1 cellular context compared by ENCODE assay signal in genomic region chr10:26222563-26222962, GRCh38.
TF ChIP-seq lines count a peak whose summit lies in the region.

No MANE protein-coding gene starts in this region.

TF ChIP-seq in K562, 482 proteins besides CTCF, POLR2A, EP300 and RAD21 (continued from another document and continues in another):
- TF ChIP-seq RBBP5 (IDR thresholded peaks at IDR 0.05; ENCODE audit: borderline replicate concordance, insufficient read depth, low read length, poor library complexity, severe bottlenecking) (no peak), PATZ1 (CRISPR knock-in tag; IDR thresholded peaks at IDR 0.05; ENCODE audit: borderline replicate concordance) (no peak), ZNF740 (CRISPR knock-in tag; IDR thresholded peaks at IDR 0.05) (no peak), ZNF740 (tag; IDR thresholded peaks at IDR 0.05) (no peak), HDAC6 (IDR thresholded peaks at IDR 0.05; ENCODE audit: low read depth, low read length) (no peak), MYNN (IDR thresholded peaks at IDR 0.05) (no peak), MYNN (CRISPR knock-in tag; IDR thresholded peaks at IDR 0.05) (no peak), HMGXB4 (CRISPR knock-in tag; IDR thresholded peaks at IDR 0.05) (no peak), RBM25 (IDR thresholded peaks at IDR 0.05; ENCODE audit: low read depth, low read length, severe bottlenecking) (no peak), XRCC4 (IDR thresholded peaks at IDR 0.05; ENCODE audit: extremely low read depth, insufficient read depth, insufficient read length) (no peak), ILK (tag; IDR thresholded peaks at IDR 0.05; ENCODE audit: borderline replicate concordance, low read depth) (no peak), PHTF2 (CRISPR knock-in tag; IDR thresholded peaks at IDR 0.05) (no peak), KLF1 (tag; IDR thresholded peaks at IDR 0.05) (no peak), NONO (IDR thresholded peaks at IDR 0.05; ENCODE audit: low read depth in 2 of 2, low read length in 1 of 2) (0 out of 4 replicates have a peak, but pooled peaks of 1 of the 2 experiments have one; percentile 19), ZNF583 (CRISPR knock-in tag; IDR thresholded peaks at IDR 0.05) (no peak), ZNF785 (CRISPR knock-in tag; IDR thresholded peaks at IDR 0.05) (no peak), ETS2 (tag; IDR thresholded peaks at IDR 0.05; ENCODE audit: borderline replicate concordance, poor library complexity, severe bottlenecking) (no peak), RUNX1 (IDR thresholded peaks at IDR 0.05; ENCODE audit: low read depth) (no peak), FOXM1 (IDR thresholded peaks at IDR 0.05; ENCODE audit: low read depth) (peak; percentile 88), FOXM1 (CRISPR knock-in tag; IDR thresholded peaks at IDR 0.05; ENCODE audit: low read depth) (no peak), CHAMP1 (IDR thresholded peaks at IDR 0.05) (0 out of 2 replicates have a peak, but pooled peaks have one; percentile 49), CREBBP (IDR thresholded peaks at IDR 0.05; ENCODE audit: low read depth, low read length) (no peak), POLR3A (IDR thresholded peaks at IDR 0.05; ENCODE audit: borderline replicate concordance, extremely low read depth, insufficient read depth, insufficient read length) (no peak), TCF7 (IDR thresholded peaks at IDR 0.05; ENCODE audit: borderline replicate concordance) (no peak), HCFC1 (IDR thresholded peaks at IDR 0.05; ENCODE audit: low read depth, low read length) (no peak), SLC30A9 (CRISPR knock-in tag; IDR thresholded peaks at IDR 0.05) (no peak), EP400 (IDR thresholded peaks at IDR 0.05) (no peak), GTF2B (IDR thresholded peaks at IDR 0.05; ENCODE audit: extremely low read depth, insufficient read length) (no peak), ZNF212 (CRISPR knock-in tag; IDR thresholded peaks at IDR 0.05) (no peak), ZNF717 (CRISPR knock-in tag; IDR thresholded peaks at IDR 0.05) (no peak), ZNF764 (CRISPR knock-in tag; IDR thresholded peaks at IDR 0.05; ENCODE audit: low read depth) (no peak), THRA (IDR thresholded peaks at IDR 0.05) (no peak), SMARCA5 (IDR thresholded peaks at IDR 0.05) (no peak), USF2 (CRISPR knock-in tag; IDR thresholded peaks at IDR 0.05) (no peak), SNAPC5 (CRISPR knock-in tag; IDR thresholded peaks at IDR 0.05) (no peak), ZFP1 (CRISPR knock-in tag; IDR thresholded peaks at IDR 0.05) (no peak), ZNF121 (CRISPR knock-in tag; conservative IDR thresholded peaks at IDR 0.05) (no peak), ZNF408 (CRISPR knock-in tag; IDR thresholded peaks at IDR 0.05; ENCODE audit: low read depth) (no peak), ZSCAN29 (IDR thresholded peaks at IDR 0.05) (no peak), ZNF584 (CRISPR knock-in tag; IDR thresholded peaks at IDR 0.05; ENCODE audit: low read depth) (no peak), HDGF (IDR thresholded peaks at IDR 0.05) (no peak), DDX20 (tag; IDR thresholded peaks at IDR 0.05; ENCODE audit: low read depth) (no peak), CEBPB (tag; IDR thresholded peaks at IDR 0.05) (no peak), CUX1 (CRISPR knock-in tag; IDR thresholded peaks at IDR 0.05) (no peak), RBM39 (optimal IDR thresholded peaks at IDR 0.05; ENCODE audit: low read depth, low read length) (no peak), ZBTB26 (CRISPR knock-in tag; IDR thresholded peaks at IDR 0.05) (no peak), HDAC8 (tag; IDR thresholded peaks at IDR 0.05) (no peak), ZNF644 (tag; IDR thresholded peaks at IDR 0.05; ENCODE audit: low read depth) (peak; percentile 66; the same call in 1 of the 2 replicates), IRF1 (CRISPR knock-in tag; IDR thresholded peaks at IDR 0.05; ENCODE audit: borderline replicate concordance) (no peak), CBX1 (IDR thresholded peaks at IDR 0.05; ENCODE audit: low read depth) (no peak), SRSF1 (IDR thresholded peaks at IDR 0.05; ENCODE audit: low read depth, low read length) (no peak), TRIM28 (IDR thresholded peaks at IDR 0.05) (no peak), NR2C2 (CRISPR knock-in tag; IDR thresholded peaks at IDR 0.05) (no peak), NR2C2 (tag; IDR thresholded peaks at IDR 0.05) (no peak), IFI16 (CRISPR knock-in tag; IDR thresholded peaks at IDR 0.05) (no peak), ZNF57 (CRISPR knock-in tag; IDR thresholded peaks at IDR 0.05) (no peak), ZNF184 (CRISPR knock-in tag; IDR thresholded peaks at IDR 0.05) (no peak)
